Comparison of ENCODE assay signal across 8 cellular contexts in the genomic region with DNA sequence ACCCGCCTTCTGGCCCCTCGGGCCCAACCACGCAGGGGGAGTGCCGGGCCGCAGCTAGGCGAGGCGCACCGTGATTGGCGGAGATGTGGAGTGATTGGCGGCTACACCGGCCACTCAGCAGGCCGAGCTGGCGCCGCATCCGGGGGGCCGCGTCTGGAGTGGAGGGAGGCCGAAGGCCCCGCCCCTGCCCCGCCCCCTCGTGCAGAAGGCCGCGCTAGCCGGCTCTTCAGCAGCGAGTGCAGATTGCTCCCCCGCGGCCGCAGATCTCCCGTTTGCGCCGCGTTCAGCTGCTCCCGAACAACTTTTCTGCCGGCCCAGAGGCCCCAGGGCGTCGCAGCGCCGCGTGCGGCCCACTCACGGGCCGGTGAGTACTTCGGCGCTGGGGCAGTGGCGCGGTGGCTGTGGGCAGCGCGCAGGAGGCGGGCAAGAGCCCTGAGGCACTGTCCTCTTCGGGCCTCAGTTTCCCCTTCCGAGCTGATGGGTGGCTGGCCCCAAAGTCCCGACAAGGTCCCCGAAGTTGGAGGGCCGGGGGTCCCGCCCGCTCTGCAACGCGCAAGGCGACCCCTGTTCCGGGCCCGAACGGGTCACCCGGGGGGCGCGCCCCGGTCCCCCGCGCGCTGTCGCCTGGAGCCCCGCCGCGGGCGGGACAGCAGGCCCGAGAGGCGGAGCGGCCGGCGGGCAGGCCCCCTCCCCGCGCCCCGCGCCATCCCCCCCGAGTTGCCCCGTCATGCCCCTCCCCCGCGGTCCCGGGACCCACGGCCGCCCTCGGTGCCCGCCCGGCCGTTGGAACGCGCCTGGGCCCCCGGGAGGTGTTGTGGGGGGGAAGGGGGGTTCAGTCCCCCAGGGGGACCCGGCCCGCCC. TPM values are rescaled to one million over a fixed set of nuclear protein-coding genes. Genes with fewer than 3 reads are reported as not detected.
DNase-seq lines count a peak whose midpoint lies in the region; ATAC-seq and TF ChIP-seq lines count a peak whose summit lies in the region.

A gene with protein sequence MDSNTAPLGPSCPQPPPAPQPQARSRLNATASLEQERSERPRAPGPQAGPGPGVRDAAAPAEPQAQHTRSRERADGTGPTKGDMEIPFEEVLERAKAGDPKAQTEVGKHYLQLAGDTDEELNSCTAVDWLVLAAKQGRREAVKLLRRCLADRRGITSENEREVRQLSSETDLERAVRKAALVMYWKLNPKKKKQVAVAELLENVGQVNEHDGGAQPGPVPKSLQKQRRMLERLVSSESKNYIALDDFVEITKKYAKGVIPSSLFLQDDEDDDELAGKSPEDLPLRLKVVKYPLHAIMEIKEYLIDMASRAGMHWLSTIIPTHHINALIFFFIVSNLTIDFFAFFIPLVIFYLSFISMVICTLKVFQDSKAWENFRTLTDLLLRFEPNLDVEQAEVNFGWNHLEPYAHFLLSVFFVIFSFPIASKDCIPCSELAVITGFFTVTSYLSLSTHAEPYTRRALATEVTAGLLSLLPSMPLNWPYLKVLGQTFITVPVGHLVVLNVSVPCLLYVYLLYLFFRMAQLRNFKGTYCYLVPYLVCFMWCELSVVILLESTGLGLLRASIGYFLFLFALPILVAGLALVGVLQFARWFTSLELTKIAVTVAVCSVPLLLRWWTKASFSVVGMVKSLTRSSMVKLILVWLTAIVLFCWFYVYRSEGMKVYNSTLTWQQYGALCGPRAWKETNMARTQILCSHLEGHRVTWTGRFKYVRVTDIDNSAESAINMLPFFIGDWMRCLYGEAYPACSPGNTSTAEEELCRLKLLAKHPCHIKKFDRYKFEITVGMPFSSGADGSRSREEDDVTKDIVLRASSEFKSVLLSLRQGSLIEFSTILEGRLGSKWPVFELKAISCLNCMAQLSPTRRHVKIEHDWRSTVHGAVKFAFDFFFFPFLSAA (plus strand): TSS at position 200 of the 861 bp plus-strand sequence. CDS start 7,606 bp downstream, outside the sequence.

- intact Hi-C loops in naive thymus-derived CD4-positive, alpha-beta T cell (cut with micrococcal nuclease) = loop anchor here (1.0 to 5.0 kb wide), 6 partner anchors 37 to 1883 kb away; a partner anchor contains a TSS

- no peak for TF ChIP-seq CTCF in RWPE1 (conservative IDR thresholded peaks at IDR 0.05; ENCODE audit: low read depth)

- H3K27ac ChIP-seq in RWPE1 = peak within 1 kb of the TSS; percentile 35; the same call in 1 of the 2 replicates
- H3K27ac ChIP-seq in naive thymus-derived CD4-positive, alpha-beta T cell (ENCODE audit: low read depth, low read length) = peak within 1 kb of the TSS; percentile 67

- POLR2A ChIA-PET in RWPE1 (lab: Yijun Ruan, JAX; ENCODE audit: low non-redundant PET) = no interaction called here
- POLR2A ChIA-PET in naive thymus-derived CD4-positive, alpha-beta T cell (lab: Charles Lee) = no interaction called here

- peaks cover 19 to 31% (median 25%) of the 10 kb centered on the region in 7 donors for H3K4me1 Mint-ChIP-seq in naive thymus-derived CD4-positive, alpha-beta T cell
- peaks cover 24% of the 10 kb centered on the region for H3K4me1 Mint-ChIP-seq in stimulated activated memory B cell treated with anti-CD40 and anti-IgM and Interleukin-4, amounts not matched to agents 10 μg/mL and 1 μg/mL and 100 μg/mL, for 72 hours

- H3K9me3 ChIP-seq in naive thymus-derived CD4-positive, alpha-beta T cell (ENCODE audit: control insufficient read depth in 2 of 3, low read length in 3 of 3) = no peaks in the 10 kb centered on the region

- H3K36me3 Mint-ChIP-seq in naive thymus-derived CD4-positive, alpha-beta T cell = peaks cover 0 to 4% (median 0%) of the 10 kb centered on the region in 5 donors
- no peaks in the 10 kb centered on the region for H3K36me3 Mint-ChIP-seq in stimulated activated memory B cell treated with anti-CD40 and anti-IgM and Interleukin-4, amounts not matched to agents 10 μg/mL and 1 μg/mL and 100 μg/mL, for 72 hours

- peak within 1 kb of the TSS; percentile 82 for H3K4me3 ChIP-seq in naive thymus-derived CD4-positive, alpha-beta T cell (ENCODE audit: low read length)

- peak within 1 kb of the TSS; percentile 85 to 92 (median 90) for H3K4me3 Mint-ChIP-seq in naive thymus-derived CD4-positive, alpha-beta T cell
- H3K4me3 Mint-ChIP-seq in stimulated activated memory B cell treated with anti-CD40 and anti-IgM and Interleukin-4, amounts not matched to agents 10 μg/mL and 1 μg/mL and 100 μg/mL, for 72 hours = peak within 1 kb of the TSS; percentile 83

- H3K36me3 ChIP-seq in naive thymus-derived CD4-positive, alpha-beta T cell (ENCODE audit: control insufficient read depth in 2 of 3, insufficient read depth in 3 of 3, low read length in 3 of 3) = no peaks in the 10 kb centered on the region

- no peaks in the 10 kb centered on the region for H3K9me3 Mint-ChIP-seq in naive thymus-derived CD4-positive, alpha-beta T cell
- H3K9me3 Mint-ChIP-seq in stimulated activated memory B cell treated with anti-CD40 and anti-IgM and Interleukin-4, amounts not matched to agents 10 μg/mL and 1 μg/mL and 100 μg/mL, for 72 hours = no peaks in the 10 kb centered on the region

- DNase-seq in DMS53 treated with DMSO at 0.1 percent for 48 hours (lab: John Stamatoyannopoulos, UW; ENCODE audit: unreplicated experiment) = peak; percentile 99
- DNase-seq in KG1 (lab: John Stamatoyannopoulos, UW) = peak; percentile 41
- DNase-seq in RWPE1 (ENCODE audit: low spot score) = peak; percentile 99
- DNase-seq in activated effector memory CD4-positive, alpha-beta T cell treated with Interleukin-2 at 50 U/mL for 16 hours = peak; percentile 99
- DNase-seq in fibroblast of peridontal ligament (ENCODE audit: extremely low read depth) = peak; percentile 97
- peak; percentile 91 to 97 (median 95) for DNase-seq in naive thymus-derived CD4-positive, alpha-beta T cell

- no peaks in the 10 kb centered on the region for H3K27me3 ChIP-seq in naive thymus-derived CD4-positive, alpha-beta T cell (ENCODE audit: control insufficient read depth in 2 of 2, insufficient read depth in 2 of 2, low read length in 2 of 2)

- H3K27me3 Mint-ChIP-seq in naive thymus-derived CD4-positive, alpha-beta T cell = peaks cover 0 to 44% (median 3%) of the 10 kb centered on the region in 5 donors
- H3K27me3 Mint-ChIP-seq in stimulated activated memory B cell treated with anti-CD40 and anti-IgM and Interleukin-4, amounts not matched to agents 10 μg/mL and 1 μg/mL and 100 μg/mL, for 72 hours = no peaks in the 10 kb centered on the region

- peak within 1 kb of the TSS; percentile 24 to 84 (median 65) for H3K27ac Mint-ChIP-seq in naive thymus-derived CD4-positive, alpha-beta T cell
- peak within 1 kb of the TSS; percentile 56 for H3K27ac Mint-ChIP-seq in stimulated activated memory B cell treated with anti-CD40 and anti-IgM and Interleukin-4, amounts not matched to agents 10 μg/mL and 1 μg/mL and 100 μg/mL, for 72 hours

- ATAC-seq in GM21737 (IDR thresholded peaks at IDR 0.05; ENCODE audit: unreplicated experiment) = peak; percentile 100
- ATAC-seq in naive thymus-derived CD4-positive, alpha-beta T cell = peak; percentile 100
- ATAC-seq in stimulated activated memory B cell treated with anti-CD40 and anti-IgM and Interleukin-4, amounts not matched to agents 10 μg/mL and 1 μg/mL and 100 μg/mL, for 72 hours = peak; percentile 100

- CTCF ChIA-PET in RWPE1 (lab: Yijun Ruan, JAX) = interaction anchor here (0.6 to 0.8 kb wide), 2 partner anchors 20 to 78 kb away, joined by 3 to 4 read pairs; no protein-coding TSS in a partner anchor
- CTCF ChIA-PET in naive thymus-derived CD4-positive, alpha-beta T cell (lab: Charles Lee) = no interaction called here

- peaks cover 8% of the 10 kb centered on the region in 2 donors for H3K4me1 ChIP-seq in naive thymus-derived CD4-positive, alpha-beta T cell (ENCODE audit: control insufficient read depth in 2 of 2, insufficient read depth in 2 of 2, low read length in 2 of 2)

RNA-seq across cellular contexts. Expression of the gene that starts here (rescaled TPM):
- total RNA-seq in naive thymus-derived CD4-positive, alpha-beta T cell = 1 to 10 TPM; 2.8 to 6.7 (median 4.4) TPM
- polyA plus RNA-seq in naive thymus-derived CD4-positive, alpha-beta T cell = 1 to 10 TPM; 3.2 to 5.2 TPM

Comparison
In these comparisons a context has a peak if more than half of its experiments do, and no peak if none do; other contexts are left out.
1. Peak in every context shown above with its lines: DNase-seq, ATAC-seq, H3K4me3 ChIP-seq and H3K27ac ChIP-seq.
2. DNase-seq: peak in every context shown above with its lines; median percentile 99 in DMS53 treated with DMSO at 0.1 percent for 48 hours; 99 in RWPE1; 99 in activated effector memory CD4-positive, alpha-beta T cell treated with Interleukin-2 at 50 U/mL for 16 hours; 97 in fibroblast of peridontal ligament; 95 in naive thymus-derived CD4-positive, alpha-beta T cell; 41 in KG1.